In the genomic region with DNA sequence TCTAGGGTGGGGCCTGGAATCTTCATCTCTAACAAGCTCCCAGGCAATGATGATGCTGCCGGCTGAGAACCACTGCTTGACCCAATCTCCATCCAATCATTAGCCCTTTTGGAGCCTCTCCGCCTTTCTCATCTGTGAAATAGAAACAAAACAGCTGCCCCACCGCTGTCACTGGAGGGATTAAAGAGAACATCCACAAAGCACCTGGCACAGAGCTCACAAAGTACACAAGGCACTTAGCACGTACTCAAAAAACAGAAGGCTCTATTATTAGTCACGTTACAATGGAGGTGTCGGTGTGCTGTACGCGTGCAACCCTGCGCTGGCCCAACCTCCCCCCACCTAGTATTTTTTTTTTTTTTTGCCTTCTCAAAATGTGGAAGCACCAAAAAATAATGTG, we compare ENCODE assay signal across 8 cellular contexts.
DNase-seq lines count a peak whose midpoint lies in the region; ATAC-seq lines count a peak whose summit lies in the region.

No MANE protein-coding gene starts in this region.

- intact Hi-C loops in left ventricle myocardium superior (cut with micrococcal nuclease): loop anchor here (10.0 kb wide), 1 partner anchor 221 kb away; no protein-coding TSS in a partner anchor

- DNase-seq in DMS53 treated with DMSO at 0.1 percent for 48 hours (lab: John Stamatoyannopoulos, UW; ENCODE audit: unreplicated experiment) (peak; percentile 82), NCI-H187 (lab: John Stamatoyannopoulos, UW) (peak; percentile 42 to 73), NCI-H82 (lab: John Stamatoyannopoulos, UW) (peak; percentile 85), left ventricle myocardium superior (peak; percentile 35), pons (ENCODE audit: low spot score) (no peak), GF-D8 (lab: John Stamatoyannopoulos, UW) (no peak), AG08395 (ENCODE audit: low spot score) (no peak)

- peak; percentile 96 for ATAC-seq in left ventricle myocardium superior
- no peak for ATAC-seq in esophagus mucosa

Comparison
In these comparisons a context has a peak if more than half of its experiments do, and no peak if none do; other contexts are left out.
1. DNase-seq: peak in DMS53 treated with DMSO at 0.1 percent for 48 hours (single experiment), NCI-H187 (2 of 2), NCI-H82 (single experiment) and left ventricle myocardium superior (single experiment); none in pons (single experiment), GF-D8 (single experiment) and AG08395 (single experiment).